ENCODE assay signal across 21 cellular contexts in the genomic region with DNA sequence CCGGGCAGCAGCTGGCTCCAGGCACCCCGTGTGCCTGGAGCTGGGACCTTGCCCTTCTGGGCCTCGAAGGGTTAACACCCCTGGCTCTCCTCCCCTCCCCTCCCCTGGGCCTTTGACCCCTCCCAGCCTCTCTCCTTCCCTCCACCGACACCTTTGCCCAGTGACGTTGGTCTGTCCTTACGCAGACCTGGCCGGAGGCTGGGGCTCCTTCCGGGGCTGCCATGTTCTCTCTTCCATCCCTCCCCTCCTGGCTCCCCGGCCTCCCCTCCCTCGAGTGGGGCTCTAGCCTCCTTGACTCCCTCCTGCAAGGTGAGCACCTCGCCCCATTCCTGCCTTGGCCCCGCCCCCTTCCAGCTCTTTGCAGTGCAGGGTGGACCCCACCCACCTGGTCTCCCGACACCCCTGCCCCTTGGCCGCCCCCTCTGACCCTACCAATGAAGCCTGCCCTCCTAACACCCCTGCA. TPM values are rescaled to one million over a fixed set of nuclear protein-coding genes. Genes with fewer than 3 reads are reported as not detected.
DNase-seq lines count a peak whose midpoint lies in the region; ATAC-seq and TF ChIP-seq lines count a peak whose summit lies in the region.
"Had no signal": no experiment of that assay in that cellular context is flagged by ENCODE, and none has a peak within 500 bp of the region (broad histone marks: within the 10 kb centered on the region; RNA-seq: fewer than 3 reads in every experiment).

A gene (plus strand): TSS at position 161 of the 463 bp plus-strand sequence. CDS start 61 bp downstream, at position 222.

- no peaks in the 10 kb centered on the region for H3K9me3 Mint-ChIP-seq in IgD-negative memory B cell
- no peaks in the 10 kb centered on the region for H3K9me3 Mint-ChIP-seq in neural progenitor cell
- H3K9me3 Mint-ChIP-seq: activated T-cell treated with anti-CD3 and anti-CD28 coated beads, Interleukin-2, amount 50 U/mL, for 24 hours had no signal

- TF ChIP-seq CTCF in hepatocyte (IDR thresholded peaks at IDR 0.05; ENCODE audit: poor library complexity): no peak
- no peak for TF ChIP-seq CTCF in neural progenitor cell (IDR thresholded peaks at IDR 0.05)

- DNase-seq in hepatocyte (ENCODE audit: low spot score) (peak; percentile 71), neural progenitor cell (ENCODE audit: low spot score) (no peak), DMS153 (lab: John Stamatoyannopoulos, UW) (no peak), D341Med (ENCODE audit: low spot score) (no peak), SIG-M5 (lab: John Stamatoyannopoulos, UW) (no peak)
- DNase-seq: activated CD4-positive, alpha-beta T cell treated with anti-CD3 and anti-CD28 coated beads for 48 hours; activated T-cell treated with anti-CD3 and anti-CD28 coated beads, Interleukin-2, amount 50 U/mL, for 24 hours; central memory CD4-positive, alpha-beta T cell; COR-L47; NCI-H2081 treated with DMSO at 0.1 percent for 48 hours; NCI-H774; Right ventricle myocardium superior had no signal

- H3K4me3 ChIP-seq in BLaER1: no peak within 1 kb of the TSS
- no peak within 1 kb of the TSS for H3K4me3 ChIP-seq in hepatocyte
- no peak within 1 kb of the TSS for H3K4me3 ChIP-seq in neural progenitor cell

- no peaks in the 10 kb centered on the region for H3K36me3 Mint-ChIP-seq in IgD-negative memory B cell
- no peaks in the 10 kb centered on the region for H3K36me3 Mint-ChIP-seq in neural progenitor cell

- H3K36me3 ChIP-seq in BLaER1 (no peaks in the 10 kb centered on the region), hepatocyte (replicated peaks; ENCODE audit: insufficient read depth, low read depth) (no peaks in the 10 kb centered on the region), neural progenitor cell (no peaks in the 10 kb centered on the region)

- ATAC-seq in GM21619 (IDR thresholded peaks at IDR 0.05; ENCODE audit: unreplicated experiment): no peak

- no peak within 1 kb of the TSS for H2AFZ ChIP-seq in hepatocyte
- no peak within 1 kb of the TSS for H2AFZ ChIP-seq in neural progenitor cell (replicated peaks)

- H3K4me1 ChIP-seq in BLaER1 (peaks cover 30% of the 10 kb centered on the region), hepatocyte (ENCODE audit: insufficient read depth) (peaks cover 3% of the 10 kb centered on the region), neural progenitor cell (peaks cover 9% of the 10 kb centered on the region)

- peaks cover 0 to 5% (median 5%) of the 10 kb centered on the region in 3 donors for H3K4me1 Mint-ChIP-seq in IgD-negative memory B cell
- H3K4me1 Mint-ChIP-seq in neural progenitor cell: peaks cover 21% of the 10 kb centered on the region

- H3K4me2 ChIP-seq in BLaER1 (peak within 1 kb of the TSS; percentile 59), hepatocyte (peak within 1 kb of the TSS; percentile 68), neural progenitor cell (peak within 1 kb of the TSS; percentile 35)

- no peaks in the 10 kb centered on the region for H3K79me2 ChIP-seq in hepatocyte
- H3K79me2 ChIP-seq in neural progenitor cell (ENCODE audit: low read depth): no peaks in the 10 kb centered on the region

- H3K9me2 ChIP-seq in hepatocyte (replicated peaks; ENCODE audit: insufficient read depth): no peaks in the 10 kb centered on the region

- H3K27me3 Mint-ChIP-seq in IgD-negative memory B cell (peaks cover 3% of the 10 kb centered on the region), neural progenitor cell (ENCODE audit: insufficient read depth, low read depth) (peaks cover 5% of the 10 kb centered on the region)
- H3K27me3 Mint-ChIP-seq: activated T-cell treated with anti-CD3 and anti-CD28 coated beads, Interleukin-2, amount 50 U/mL, for 24 hours had no signal

- H3K27ac ChIP-seq in BLaER1 (no peak within 1 kb of the TSS), hepatocyte (peak within 1 kb of the TSS; percentile 65), neural progenitor cell (no peak within 1 kb of the TSS)
- H3K27ac ChIP-seq: HL-60 had no signal

- H3K27me3 ChIP-seq in BLaER1 (no peaks in the 10 kb centered on the region), hepatocyte (no peaks in the 10 kb centered on the region), neural progenitor cell (no peaks in the 10 kb centered on the region)

- no peaks in the 10 kb centered on the region for H3K9me3 ChIP-seq in BLaER1
- no peaks in the 10 kb centered on the region for H3K9me3 ChIP-seq in hepatocyte (ENCODE audit: low read depth)
- no peaks in the 10 kb centered on the region for H3K9me3 ChIP-seq in neural progenitor cell (ENCODE audit: low read depth)

- WGBS in hepatocyte (ENCODE audit: low lambda C conversion rate, missing lambda C conversion rate): 4% methylated on average over 6 of the region's 14 CpGs

- H4K20me1 ChIP-seq in BLaER1 (no peaks in the 10 kb centered on the region), hepatocyte (ENCODE audit: insufficient read depth, poor library complexity, severe bottlenecking) (no peaks in the 10 kb centered on the region), neural progenitor cell (ENCODE audit: low read depth) (no peaks in the 10 kb centered on the region)

- H3K4me3 Mint-ChIP-seq in IgD-negative memory B cell (peak within 1 kb of the TSS in 1 of 4 donors; percentile 78), neural progenitor cell (no peak within 1 kb of the TSS)
- H3K4me3 Mint-ChIP-seq: activated T-cell treated with anti-CD3 and anti-CD28 coated beads, Interleukin-2, amount 50 U/mL, for 24 hours had no signal

- H3K27ac Mint-ChIP-seq in IgD-negative memory B cell: peak within 1 kb of the TSS; percentile 4 to 79 (median 59)
- H3K27ac Mint-ChIP-seq in neural progenitor cell: peak within 1 kb of the TSS; percentile 58
- H3K27ac Mint-ChIP-seq: activated T-cell treated with anti-CD3 and anti-CD28 coated beads, Interleukin-2, amount 50 U/mL, for 24 hours had no signal

- no peak within 1 kb of the TSS for H3K9ac ChIP-seq in BLaER1
- H3K9ac ChIP-seq in neural progenitor cell: no peak within 1 kb of the TSS

- H3F3A ChIP-seq in neural progenitor cell (ENCODE audit: low read depth): peaks cover 4% of the 10 kb centered on the region

RNA-seq across cellular contexts. Expression of the gene that starts here (rescaled TPM):
- polyA plus RNA-seq in IgD-negative memory B cell (not detected), hepatocyte (14.7 and 16.4 TPM in 2 replicates)
- total RNA-seq in hepatocyte (10.7 and 11.9 TPM in 2 replicates), neural progenitor cell (ENCODE audit: low replicate concordance) (0.56 TPM in 1 of 2 replicates, not detected in the other)
- total RNA-seq: M059J, posterior vena cava, Right ventricle myocardium superior, subcutaneous adipose tissue had no signal
- polyA plus RNA-seq: AG04450, keratinocyte had no signal

Comparison
In these comparisons a context has a peak if more than half of its experiments do, and no peak if none do; other contexts are left out.
1. RNA of the gene that starts here (polyA plus RNA-seq): 14.7 to 16.4 TPM in hepatocyte; not detected in IgD-negative memory B cell (single experiment); every median in the first group is over 10 times any median in the second.
2. Peak in every context shown above with its lines, with median percentiles within 50 percentile points of each other: H3K4me2 ChIP-seq.